Comparison of ENCODE assay signal across 16 cellular contexts in the genomic region with DNA sequence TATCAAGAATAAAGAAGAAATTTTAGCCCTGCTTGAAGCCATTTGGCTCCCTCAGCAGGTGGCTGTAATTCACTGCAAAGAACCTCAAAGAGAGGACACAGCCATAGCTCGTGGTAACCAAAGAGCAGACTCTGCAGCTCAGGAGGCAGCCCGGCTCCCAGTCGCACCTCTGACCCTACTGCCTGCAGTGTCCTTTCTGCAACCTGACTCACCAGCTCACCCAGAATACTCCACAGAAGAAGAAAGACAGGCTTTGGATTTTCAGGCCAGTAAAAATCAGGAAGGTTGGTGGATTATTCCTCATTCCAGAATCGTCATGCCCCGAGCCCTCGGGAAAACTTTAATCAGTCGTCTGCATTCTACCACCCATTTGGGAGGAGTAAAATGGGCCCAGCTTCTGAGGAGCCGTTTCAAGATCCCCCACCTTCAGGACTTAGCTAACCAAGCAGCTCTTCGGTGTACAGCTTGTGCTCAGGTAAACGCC. TPM values are rescaled to one million over a fixed set of nuclear protein-coding genes. Genes with fewer than 3 reads are reported as not detected.
A peak's percentile ranks its signal among the peaks of the same experiment; 100 is the strongest.
DNase-seq lines count a peak whose midpoint lies in the region; ATAC-seq and TF ChIP-seq lines count a peak whose summit lies in the region.
"Had no signal": no experiment of that assay in that cellular context is flagged by ENCODE, and none has a peak within 500 bp of the region (broad histone marks: within the 10 kb centered on the region; RNA-seq: fewer than 3 reads in every experiment).

No MANE protein-coding gene starts in this region.

- peaks cover 27% of the 10 kb centered on the region for H3K27me3 Mint-ChIP-seq in HFFc6 (ENCODE audit: insufficient read depth)
- H3K27me3 Mint-ChIP-seq: B cell; naive thymus-derived CD4-positive, alpha-beta T cell had no signal

- H4K20me1 ChIP-seq in DND-41 (ENCODE audit: insufficient read depth, low read length): no peaks in the 10 kb centered on the region

- H3K4me3 Mint-ChIP-seq in HFFc6: no peak overlapping the region
- H3K4me3 Mint-ChIP-seq: activated CD8-positive, alpha-beta T cell treated with anti-CD3 and anti-CD28 coated beads, Interleukin-2, amount 10 ng/mL, durations not matched to agents 7 days and 5 days; B cell; naive thymus-derived CD4-positive, alpha-beta T cell; T-helper 2 cell treated with Interferon-gamma antibody and Interleukin-4, amounts not matched to agents 5 μg/mL and 100 μg/mL, for 36 hours had no signal

- no peak overlapping the region for H3K4me2 ChIP-seq in DND-41 (ENCODE audit: insufficient read depth, low read length)

- ATAC-seq in DND-41 (ENCODE audit: insufficient read depth, low read depth): no peak
- ATAC-seq in GM21390 (IDR thresholded peaks at IDR 0.05; ENCODE audit: unreplicated experiment): no peak
- ATAC-seq in HG03439 (IDR thresholded peaks at IDR 0.05; ENCODE audit: unreplicated experiment): no peak
- ATAC-seq: activated CD8-positive, alpha-beta T cell treated with anti-CD3 and anti-CD28 coated beads, Interleukin-2, amount 10 ng/mL, durations not matched to agents 7 days and 5 days; naive thymus-derived CD4-positive, alpha-beta T cell had no signal

- no peak overlapping the region for H3K27ac Mint-ChIP-seq in HFFc6
- H3K27ac Mint-ChIP-seq: activated CD8-positive, alpha-beta T cell treated with anti-CD3 and anti-CD28 coated beads, Interleukin-2, amount 10 ng/mL, durations not matched to agents 7 days and 5 days; B cell; T-helper 2 cell treated with Interferon-gamma antibody and Interleukin-4, amounts not matched to agents 5 μg/mL and 100 μg/mL, for 36 hours had no signal

- TF ChIP-seq CTCF in DND-41 (IDR thresholded peaks at IDR 0.05; ENCODE audit: borderline replicate concordance, extremely low read depth, low read length, poor library complexity, severe bottlenecking) (peak; percentile 26), HFFc6 (IDR thresholded peaks at IDR 0.05) (peak; percentile 28; the same call in 1 of the 2 replicates)

- peaks cover 5% of the 10 kb centered on the region for H3K4me1 Mint-ChIP-seq in HFFc6 (ENCODE audit: low read depth)

- no peaks in the 10 kb centered on the region for H3K9me3 ChIP-seq in DND-41 (ENCODE audit: insufficient read depth, low read length, severe bottlenecking)

- no peak overlapping the region for H2AFZ ChIP-seq in DND-41 (ENCODE audit: low read depth, low read length)

- H3K4me1 ChIP-seq in DND-41 (ENCODE audit: insufficient read depth, low read length): no peaks in the 10 kb centered on the region

- H3K27ac ChIP-seq in DND-41 (ENCODE audit: low read length): no peak overlapping the region
- H3K27ac ChIP-seq: epithelial cell of prostate, RWPE1 had no signal

- H3K4me3 ChIP-seq in DND-41 (ENCODE audit: low read depth in 1 of 2, low read length in 2 of 2): no peak overlapping the region

- in situ Hi-C loops in SK-MEL-5 (cut with HindIII; ENCODE audit: low pct_unique_long_range_greater_than_20kb, low sequenced_read_pairs): no loop called here

- no peaks in the 10 kb centered on the region for H3K36me3 Mint-ChIP-seq in HFFc6 (ENCODE audit: low read depth)
- H3K36me3 Mint-ChIP-seq: naive thymus-derived CD4-positive, alpha-beta T cell had no signal

- no peaks in the 10 kb centered on the region for H3K79me2 ChIP-seq in DND-41 (ENCODE audit: insufficient read depth, low read length)

- H3K27me3 ChIP-seq in DND-41 (ENCODE audit: insufficient read depth, low read length, poor library complexity): no peaks in the 10 kb centered on the region

- H3K9me3 Mint-ChIP-seq in HFFc6: no peaks in the 10 kb centered on the region
- H3K9me3 Mint-ChIP-seq: naive thymus-derived CD4-positive, alpha-beta T cell; T-helper 2 cell treated with Interferon-gamma antibody and Interleukin-4, amounts not matched to agents 5 μg/mL and 100 μg/mL, for 36 hours had no signal

- no peak overlapping the region for H3K9ac ChIP-seq in DND-41 (ENCODE audit: low read depth, low read length)

- H3K36me3 ChIP-seq in DND-41 (ENCODE audit: insufficient read depth, low read length): no peaks in the 10 kb centered on the region

- DNase-seq in DND-41 (no peak), HFFc6 (no peak), SK-MEL-5 (ENCODE audit: low read depth, low spot score) (peak; percentile 8), iPS DF 19.7 (ENCODE audit: low read depth, low spot score) (peak; percentile 9), CD1c-positive myeloid dendritic cell (ENCODE audit: extremely low spot score) (no peak), UCSD-AML1 (lab: John Stamatoyannopoulos, UW; ENCODE audit: unreplicated experiment) (no peak)
- DNase-seq: activated CD8-positive, alpha-beta T cell treated with anti-CD3 and anti-CD28 coated beads, Interleukin-2, amount 10 ng/mL, durations not matched to agents 7 days and 5 days; activated gamma-delta T cell treated with Interleukin-2 at 50 U/mL for 16 hours; NCI-H510A had no signal

RNA-seq across cellular contexts. Expression of gene ZBTB11, which starts 38.6 kb away (rescaled TPM):
- total RNA-seq in HFFc6 (2021; fragmentation: NEBNext Ultra II Directional; extraction: Animal tissue kit (Norgen Biotek cat#: 25700)): 10 to 100 TPM; 13.0 to 16.3 (median 15.5) TPM
- total RNA-seq in SK-MEL-5 (2014; rRNA removed; shearing (Covaris generic)): 21.7 and 22.9 TPM in 2 replicates
- 11.2 and 17.2 TPM in 2 replicates for polyA plus RNA-seq in SK-MEL-5 (2015; cell fraction: cytosol; rRNA removed)
- polyA plus RNA-seq in SK-MEL-5 (2015; cell fraction: nucleus; rRNA removed): 27.3 and 30.8 TPM in 2 replicates

RNA-seq across cellular contexts. Expression of gene RPL24, which starts 48.2 kb away (rescaled TPM):
- total RNA-seq in HFFc6 (2021; fragmentation: NEBNext Ultra II Directional; extraction: Animal tissue kit (Norgen Biotek cat#: 25700)): 1,000 to 10,000 TPM in 5 of 6 experiments, 100 to 1,000 TPM in 1; 995 to 1,172 (median 1,151) TPM
- 2,318 and 2,361 TPM in 2 replicates for total RNA-seq in SK-MEL-5 (2014; rRNA removed; shearing (Covaris generic))
- polyA plus RNA-seq in SK-MEL-5 (2015; cell fraction: cytosol; rRNA removed): 1,013 and 1,137 TPM in 2 replicates
- polyA plus RNA-seq in SK-MEL-5 (2015; cell fraction: nucleus; rRNA removed): 380 and 393 TPM in 2 replicates

Comparison
In these comparisons a context has a peak if more than half of its experiments do, and no peak if none do; other contexts are left out.
1. DNase-seq: peak in SK-MEL-5 (single experiment) and iPS DF 19.7 (single experiment); none in DND-41 (single experiment), HFFc6 (single experiment), CD1c-positive myeloid dendritic cell (single experiment) and UCSD-AML1 (single experiment).